In the genomic region with DNA sequence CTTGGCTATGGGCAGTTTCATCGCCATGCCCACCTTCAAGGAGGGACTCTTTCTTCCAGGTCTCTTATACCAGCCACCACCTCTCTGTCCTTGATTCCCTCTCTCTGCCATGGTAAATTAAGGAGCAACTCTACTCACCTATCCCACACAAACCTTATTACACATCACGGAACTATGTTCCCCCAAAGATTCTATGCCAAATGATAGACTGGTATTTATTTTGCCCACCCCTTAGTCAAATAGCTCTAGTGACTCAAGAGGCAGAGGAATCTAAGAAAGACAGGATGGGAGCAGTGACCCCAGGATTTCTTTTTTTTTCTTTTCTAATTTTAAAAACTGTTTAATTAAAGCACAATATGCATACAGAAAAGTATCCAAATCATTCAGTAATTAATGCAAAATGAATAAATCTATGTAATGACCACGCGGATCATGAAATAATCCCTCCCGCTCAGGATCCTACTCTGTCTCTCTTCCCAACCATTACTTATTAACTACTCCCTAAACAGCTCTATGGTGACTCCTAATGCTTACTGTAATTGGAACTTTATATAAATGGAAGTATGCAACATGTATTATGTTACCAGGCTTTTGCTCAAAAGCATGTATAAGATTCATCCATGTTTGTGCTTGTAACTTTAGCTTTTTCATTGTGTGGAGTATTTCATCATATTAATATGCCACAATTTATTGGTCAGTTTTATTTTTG, we compare ENCODE assay signal across 26 cellular contexts.
"Had no signal": no experiment of that assay in that cellular context is flagged by ENCODE, and none has a peak within 500 bp of the region (broad histone marks: within the 10 kb centered on the region; RNA-seq: fewer than 3 reads in every experiment).

No MANE protein-coding gene starts in this region.

- DNase-seq: hippocampal formation; left ventricle myocardium inferior; midbrain; mucosa of descending colon; naive thymus-derived CD4-positive, alpha-beta T cell; ovary; retina; right cardiac atrium; stimulated activated CD4-positive, alpha-beta T cell treated with anti-CD3 and anti-CD28 coated beads, Interleukin-12 subunit alpha, Interleukin-12 subunit beta, amount 100 ng/mL, for 4 hours; stimulated activated CD4-positive, alpha-beta T cell treated with anti-CD3 and anti-CD28 coated beads, Interleukin-15, amount 100 ng/mL, for 24 hours; stimulated activated CD4-positive, alpha-beta T cell treated with anti-CD3 and anti-CD28 coated beads, Interleukin-2, amount 100 ng/mL, for 24 hours; stimulated activated CD4-positive, alpha-beta T cell treated with anti-CD3 and anti-CD28 coated beads, Interleukin-4, amount 100 ng/mL, for 1 hour; stimulated activated naive B cell treated with anti-CD40 and anti-IgM and Interleukin-4, amounts not matched to agents 10 μg/mL and 1 μg/mL and 100 μg/mL, for 72 hours; stimulated activated naive CD8-positive, alpha-beta T cell treated with anti-CD3 and anti-CD28 coated beads, Interleukin-15, Interleukin-2, amounts not matched to agents 100 U/mL and 50 U/mL, for 24 hours; stomach; testis; thyroid gland; transverse colon; upper lobe of left lung had no signal

- H3K27ac ChIP-seq: left ventricle myocardium inferior, ovary, prostate gland, skin epidermis, stomach, testis, thyroid gland, transverse colon, upper lobe of left lung, vagina had no signal

- H3K27me3 ChIP-seq: ovary, stomach, testis, thyroid gland, transverse colon, upper lobe of left lung, vagina had no signal

- H3K4me3 ChIP-seq: left ventricle myocardium inferior, lung, mucosa of descending colon, ovary, prostate gland, skin epidermis, stomach, testis, thyroid gland, transverse colon, upper lobe of left lung, vagina had no signal

- H3K4me1 ChIP-seq: left ventricle myocardium inferior, prostate gland, stomach, testis, thyroid gland, transverse colon, upper lobe of left lung, vagina had no signal

- FAIRE-seq: keratinocyte had no signal

- H3K36me3 ChIP-seq: left ventricle myocardium inferior, ovary, prostate gland, stomach, thyroid gland, transverse colon, upper lobe of left lung, vagina had no signal

- ATAC-seq: mucosa of descending colon; naive thymus-derived CD4-positive, alpha-beta T cell; natural killer cell treated with Interleukin-12 subunit alpha and Interleukin-12 subunit beta and Interleukin-15 and Interleukin-18, amount 100 ng/mL, for 72 hours; right cardiac atrium; sciatic nerve; stimulated activated naive B cell treated with anti-CD40 and anti-IgM and Interleukin-4, amounts not matched to agents 10 μg/mL and 1 μg/mL and 100 μg/mL, for 72 hours; stimulated activated naive CD8-positive, alpha-beta T cell treated with anti-CD3 and anti-CD28 coated beads, Interleukin-15, Interleukin-2, amounts not matched to agents 100 U/mL and 50 U/mL, for 24 hours had no signal

- H3K9me3 ChIP-seq: mucosa of descending colon, ovary, prostate gland, testis, thyroid gland, transverse colon had no signal
